1 cellular context compared by ENCODE assay signal in genomic region chr5:151820903-151821302, GRCh38.
TF ChIP-seq lines count a peak whose summit lies in the region.

No MANE protein-coding gene starts in this region.

TF ChIP-seq in HepG2, 621 proteins besides CTCF, POLR2A, EP300 and RAD21 (continued from another document):
- TF ChIP-seq ZFP36 (IDR thresholded peaks at IDR 0.05; ENCODE audit: borderline replicate concordance, low read depth, low read length, partially characterized antibody) (no peak), ZC3H4 (CRISPR knock-in tag; IDR thresholded peaks at IDR 0.05; ENCODE audit: borderline replicate concordance) (no peak), CREB1 (IDR thresholded peaks at IDR 0.05) (no peak), CREB1 (CRISPR knock-in tag; IDR thresholded peaks at IDR 0.05) (peak; percentile 51), SOX6 (IDR thresholded peaks at IDR 0.05) (no peak), SOX6 (CRISPR knock-in tag; IDR thresholded peaks at IDR 0.05) (peak; percentile 96), RCOR2 (CRISPR knock-in tag; IDR thresholded peaks at IDR 0.05) (peak; percentile 34; the same call in 1 of the 2 replicates), ARNTL (CRISPR knock-in tag; IDR thresholded peaks at IDR 0.05) (0 out of 2 replicates have a peak, but pooled peaks have one; percentile 25), SP5 (CRISPR knock-in tag; IDR thresholded peaks at IDR 0.05; ENCODE audit: borderline replicate concordance, low read depth) (peak; percentile 20; the same call in 1 of the 2 replicates), ZFX (CRISPR knock-in tag; IDR thresholded peaks at IDR 0.05; ENCODE audit: low read depth) (peak; percentile 57), FOXK1 (CRISPR knock-in tag; IDR thresholded peaks at IDR 0.05; ENCODE audit: borderline replicate concordance, low read depth) (peak; percentile 76; the same call in 1 of the 2 replicates), POLR2G (IDR thresholded peaks at IDR 0.05; ENCODE audit: low read depth, low read length) (peak; percentile 48), RARA (CRISPR knock-in tag; IDR thresholded peaks at IDR 0.05) (peak; percentile 72), SNAPC2 (CRISPR knock-in tag; IDR thresholded peaks at IDR 0.05) (no peak), HMG20B (CRISPR knock-in tag; conservative IDR thresholded peaks at IDR 0.05) (peak; percentile 43; the same call in 1 of the 2 replicates), ZFP62 (CRISPR knock-in tag; IDR thresholded peaks at IDR 0.05) (no peak), CHD2 (IDR thresholded peaks at IDR 0.05; ENCODE audit: low read depth, low read length) (no peak), IRF2 (CRISPR knock-in tag; IDR thresholded peaks at IDR 0.05) (peak; percentile 46; the same call in 1 of the 2 replicates), MYC (CRISPR knock-in tag; IDR thresholded peaks at IDR 0.05; ENCODE audit: borderline replicate concordance) (no peak), SKI (IDR thresholded peaks at IDR 0.05; ENCODE audit: partially characterized antibody) (peak; percentile 44), TEAD3 (CRISPR knock-in tag; optimal IDR thresholded peaks at IDR 0.05; ENCODE audit: borderline replicate concordance) (peak; percentile 48), POLR2AphosphoS2 (IDR thresholded peaks at IDR 0.05; ENCODE audit: low read depth, low read length) (no peak), ZNF670 (CRISPR knock-in tag; IDR thresholded peaks at IDR 0.05; ENCODE audit: borderline replicate concordance) (no peak), ZNF44 (CRISPR knock-in tag; IDR thresholded peaks at IDR 0.05) (no peak), TOPORS (CRISPR knock-in tag; IDR thresholded peaks at IDR 0.05) (no peak), HOXA3 (CRISPR knock-in tag; IDR thresholded peaks at IDR 0.05) (peak; percentile 39; the same call in 1 of the 2 replicates), ASH2L (IDR thresholded peaks at IDR 0.05; ENCODE audit: insufficient read length, low read depth, low read length) (peak; percentile 24), REPIN1 (CRISPR knock-in tag; IDR thresholded peaks at IDR 0.05; ENCODE audit: borderline replicate concordance, low read depth) (peak; percentile 34; the same call in 1 of the 2 replicates), SMYD3 (CRISPR knock-in tag; IDR thresholded peaks at IDR 0.05) (no peak), STAG1 (CRISPR knock-in tag; IDR thresholded peaks at IDR 0.05) (no peak), RXRB (CRISPR knock-in tag; IDR thresholded peaks at IDR 0.05; ENCODE audit: borderline replicate concordance) (peak; percentile 70; the same call in 1 of the 2 replicates), BCL6 (CRISPR knock-in tag; IDR thresholded peaks at IDR 0.05) (peak; percentile 73), ZNF235 (CRISPR knock-in tag; IDR thresholded peaks at IDR 0.05; ENCODE audit: borderline replicate concordance) (no peak), ZMAT5 (CRISPR knock-in tag; IDR thresholded peaks at IDR 0.05; ENCODE audit: borderline replicate concordance, low read depth) (no peak), SOX5 (CRISPR knock-in tag; IDR thresholded peaks at IDR 0.05; ENCODE audit: borderline replicate concordance) (peak; percentile 91), ZBTB42 (CRISPR knock-in tag; IDR thresholded peaks at IDR 0.05) (no peak), NFE2L2 (IDR thresholded peaks at IDR 0.05; ENCODE audit: low read length) (no peak), CREM (IDR thresholded peaks at IDR 0.05) (peak; percentile 29; the same call in 1 of the 2 replicates), CREM (CRISPR knock-in tag; IDR thresholded peaks at IDR 0.05) (no peak), ZNF792 (CRISPR knock-in tag; IDR thresholded peaks at IDR 0.05) (peak; percentile 82; the same call in 1 of the 2 replicates), ZNF138 (CRISPR knock-in tag; IDR thresholded peaks at IDR 0.05; ENCODE audit: low read depth) (no peak), HDAC1 (CRISPR knock-in tag; IDR thresholded peaks at IDR 0.05) (peak; percentile 61), ZNF563 (CRISPR knock-in tag; IDR thresholded peaks at IDR 0.05) (no peak), ZNF780A (CRISPR knock-in tag; IDR thresholded peaks at IDR 0.05) (no peak), NFRKB (IDR thresholded peaks at IDR 0.05) (no peak), HMG20A (CRISPR knock-in tag; IDR thresholded peaks at IDR 0.05; ENCODE audit: borderline replicate concordance) (peak; percentile 83; the same call in 1 of the 2 replicates), SAP130 (CRISPR knock-in tag; IDR thresholded peaks at IDR 0.05; ENCODE audit: low read depth) (peak; percentile 75), ZZZ3 (CRISPR knock-in tag; IDR thresholded peaks at IDR 0.05; ENCODE audit: borderline replicate concordance) (no peak), PPARG (CRISPR knock-in tag; conservative IDR thresholded peaks at IDR 0.05) (peak; percentile 28; the same call in 1 of the 2 replicates), ZNF3 (CRISPR knock-in tag; IDR thresholded peaks at IDR 0.05) (no peak), SMAD3 (CRISPR knock-in tag; IDR thresholded peaks at IDR 0.05) (peak; percentile 47; the same call in 1 of the 2 replicates), MEIS2 (CRISPR knock-in tag; IDR thresholded peaks at IDR 0.05) (0 out of 2 replicates have a peak, but pooled peaks have one; percentile 28)
- TF ChIP-seq, protein P1, sequence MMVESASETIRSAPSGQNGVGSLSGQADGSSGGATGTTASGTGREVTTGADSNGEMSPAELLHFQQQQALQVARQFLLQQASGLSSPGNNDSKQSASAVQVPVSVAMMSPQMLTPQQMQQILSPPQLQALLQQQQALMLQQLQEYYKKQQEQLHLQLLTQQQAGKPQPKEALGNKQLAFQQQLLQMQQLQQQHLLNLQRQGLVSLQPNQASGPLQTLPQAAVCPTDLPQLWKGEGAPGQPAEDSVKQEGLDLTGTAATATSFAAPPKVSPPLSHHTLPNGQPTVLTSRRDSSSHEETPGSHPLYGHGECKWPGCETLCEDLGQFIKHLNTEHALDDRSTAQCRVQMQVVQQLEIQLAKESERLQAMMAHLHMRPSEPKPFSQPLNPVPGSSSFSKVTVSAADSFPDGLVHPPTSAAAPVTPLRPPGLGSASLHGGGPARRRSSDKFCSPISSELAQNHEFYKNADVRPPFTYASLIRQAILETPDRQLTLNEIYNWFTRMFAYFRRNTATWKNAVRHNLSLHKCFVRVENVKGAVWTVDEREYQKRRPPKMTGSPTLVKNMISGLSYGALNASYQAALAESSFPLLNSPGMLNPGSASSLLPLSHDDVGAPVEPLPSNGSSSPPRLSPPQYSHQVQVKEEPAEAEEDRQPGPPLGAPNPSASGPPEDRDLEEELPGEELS (CRISPR knock-in tag; IDR thresholded peaks at IDR 0.05), result peak; percentile 51; the same call in 1 of the 2 replicates
- TF ChIP-seq, protein P2, sequence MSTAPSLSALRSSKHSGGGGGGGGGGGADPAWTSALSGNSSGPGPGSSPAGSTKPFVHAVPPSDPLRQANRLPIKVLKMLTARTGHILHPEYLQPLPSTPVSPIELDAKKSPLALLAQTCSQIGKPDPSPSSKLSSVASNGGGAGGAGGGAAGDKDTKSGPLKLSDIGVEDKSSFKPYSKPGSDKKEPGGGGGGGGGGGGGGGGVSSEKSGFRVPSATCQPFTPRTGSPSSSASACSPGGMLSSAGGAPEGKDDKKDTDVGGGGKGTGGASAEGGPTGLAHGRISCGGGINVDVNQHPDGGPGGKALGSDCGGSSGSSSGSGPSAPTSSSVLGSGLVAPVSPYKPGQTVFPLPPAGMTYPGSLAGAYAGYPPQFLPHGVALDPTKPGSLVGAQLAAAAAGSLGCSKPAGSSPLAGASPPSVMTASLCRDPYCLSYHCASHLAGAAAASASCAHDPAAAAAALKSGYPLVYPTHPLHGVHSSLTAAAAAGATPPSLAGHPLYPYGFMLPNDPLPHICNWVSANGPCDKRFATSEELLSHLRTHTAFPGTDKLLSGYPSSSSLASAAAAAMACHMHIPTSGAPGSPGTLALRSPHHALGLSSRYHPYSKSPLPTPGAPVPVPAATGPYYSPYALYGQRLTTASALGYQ (CRISPR knock-in tag; IDR thresholded peaks at IDR 0.05), result peak; percentile 52; the same call in 1 of the 2 replicates
- TF ChIP-seq, protein P3, sequence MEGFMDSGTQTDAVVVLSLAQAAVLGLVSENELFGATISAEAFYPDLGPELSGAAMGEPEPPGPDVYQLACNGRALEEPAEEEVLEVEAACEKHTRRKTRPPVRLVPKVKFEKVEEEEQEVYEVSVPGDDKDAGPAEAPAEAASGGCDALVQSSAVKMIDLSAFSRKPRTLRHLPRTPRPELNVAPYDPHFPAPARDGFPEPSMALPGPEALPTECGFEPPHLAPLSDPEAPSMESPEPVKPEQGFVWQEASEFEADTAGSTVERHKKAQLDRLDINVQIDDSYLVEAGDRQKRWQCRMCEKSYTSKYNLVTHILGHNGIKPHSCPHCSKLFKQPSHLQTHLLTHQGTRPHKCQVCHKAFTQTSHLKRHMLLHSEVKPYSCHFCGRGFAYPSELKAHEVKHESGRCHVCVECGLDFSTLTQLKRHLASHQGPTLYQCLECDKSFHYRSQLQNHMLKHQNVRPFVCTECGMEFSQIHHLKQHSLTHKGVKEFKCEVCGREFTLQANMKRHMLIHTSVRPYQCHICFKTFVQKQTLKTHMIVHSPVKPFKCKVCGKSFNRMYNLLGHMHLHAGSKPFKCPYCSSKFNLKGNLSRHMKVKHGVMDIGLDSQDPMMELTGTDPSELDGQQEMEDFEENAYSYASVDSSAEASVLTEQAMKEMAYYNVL (CRISPR knock-in tag; IDR thresholded peaks at IDR 0.05; ENCODE audit: borderline replicate concordance), result peak; percentile 88
- TF ChIP-seq, protein P4, sequence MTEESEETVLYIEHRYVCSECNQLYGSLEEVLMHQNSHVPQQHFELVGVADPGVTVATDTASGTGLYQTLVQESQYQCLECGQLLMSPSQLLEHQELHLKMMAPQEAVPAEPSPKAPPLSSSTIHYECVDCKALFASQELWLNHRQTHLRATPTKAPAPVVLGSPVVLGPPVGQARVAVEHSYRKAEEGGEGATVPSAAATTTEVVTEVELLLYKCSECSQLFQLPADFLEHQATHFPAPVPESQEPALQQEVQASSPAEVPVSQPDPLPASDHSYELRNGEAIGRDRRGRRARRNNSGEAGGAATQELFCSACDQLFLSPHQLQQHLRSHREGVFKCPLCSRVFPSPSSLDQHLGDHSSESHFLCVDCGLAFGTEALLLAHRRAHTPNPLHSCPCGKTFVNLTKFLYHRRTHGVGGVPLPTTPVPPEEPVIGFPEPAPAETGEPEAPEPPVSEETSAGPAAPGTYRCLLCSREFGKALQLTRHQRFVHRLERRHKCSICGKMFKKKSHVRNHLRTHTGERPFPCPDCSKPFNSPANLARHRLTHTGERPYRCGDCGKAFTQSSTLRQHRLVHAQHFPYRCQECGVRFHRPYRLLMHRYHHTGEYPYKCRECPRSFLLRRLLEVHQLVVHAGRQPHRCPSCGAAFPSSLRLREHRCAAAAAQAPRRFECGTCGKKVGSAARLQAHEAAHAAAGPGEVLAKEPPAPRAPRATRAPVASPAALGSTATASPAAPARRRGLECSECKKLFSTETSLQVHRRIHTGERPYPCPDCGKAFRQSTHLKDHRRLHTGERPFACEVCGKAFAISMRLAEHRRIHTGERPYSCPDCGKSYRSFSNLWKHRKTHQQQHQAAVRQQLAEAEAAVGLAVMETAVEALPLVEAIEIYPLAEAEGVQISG (CRISPR knock-in tag; IDR thresholded peaks at IDR 0.05), result 0 out of 2 replicates have a peak, but pooled peaks have one; percentile 19
- TF ChIP-seq, protein P5, sequence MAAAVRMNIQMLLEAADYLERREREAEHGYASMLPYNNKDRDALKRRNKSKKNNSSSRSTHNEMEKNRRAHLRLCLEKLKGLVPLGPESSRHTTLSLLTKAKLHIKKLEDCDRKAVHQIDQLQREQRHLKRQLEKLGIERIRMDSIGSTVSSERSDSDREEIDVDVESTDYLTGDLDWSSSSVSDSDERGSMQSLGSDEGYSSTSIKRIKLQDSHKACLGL (CRISPR knock-in tag; IDR thresholded peaks at IDR 0.05), result no peak
- TF ChIP-seq, protein P6, sequence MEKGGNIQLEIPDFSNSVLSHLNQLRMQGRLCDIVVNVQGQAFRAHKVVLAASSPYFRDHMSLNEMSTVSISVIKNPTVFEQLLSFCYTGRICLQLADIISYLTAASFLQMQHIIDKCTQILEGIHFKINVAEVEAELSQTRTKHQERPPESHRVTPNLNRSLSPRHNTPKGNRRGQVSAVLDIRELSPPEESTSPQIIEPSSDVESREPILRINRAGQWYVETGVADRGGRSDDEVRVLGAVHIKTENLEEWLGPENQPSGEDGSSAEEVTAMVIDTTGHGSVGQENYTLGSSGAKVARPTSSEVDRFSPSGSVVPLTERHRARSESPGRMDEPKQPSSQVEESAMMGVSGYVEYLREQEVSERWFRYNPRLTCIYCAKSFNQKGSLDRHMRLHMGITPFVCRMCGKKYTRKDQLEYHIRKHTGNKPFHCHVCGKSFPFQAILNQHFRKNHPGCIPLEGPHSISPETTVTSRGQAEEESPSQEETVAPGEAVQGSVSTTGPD (CRISPR knock-in tag; IDR thresholded peaks at IDR 0.05), result 0 out of 2 replicates have a peak, but pooled peaks have one; percentile 33
